Comparison of ENCODE assay signal across 21 cellular contexts in the genomic region with DNA sequence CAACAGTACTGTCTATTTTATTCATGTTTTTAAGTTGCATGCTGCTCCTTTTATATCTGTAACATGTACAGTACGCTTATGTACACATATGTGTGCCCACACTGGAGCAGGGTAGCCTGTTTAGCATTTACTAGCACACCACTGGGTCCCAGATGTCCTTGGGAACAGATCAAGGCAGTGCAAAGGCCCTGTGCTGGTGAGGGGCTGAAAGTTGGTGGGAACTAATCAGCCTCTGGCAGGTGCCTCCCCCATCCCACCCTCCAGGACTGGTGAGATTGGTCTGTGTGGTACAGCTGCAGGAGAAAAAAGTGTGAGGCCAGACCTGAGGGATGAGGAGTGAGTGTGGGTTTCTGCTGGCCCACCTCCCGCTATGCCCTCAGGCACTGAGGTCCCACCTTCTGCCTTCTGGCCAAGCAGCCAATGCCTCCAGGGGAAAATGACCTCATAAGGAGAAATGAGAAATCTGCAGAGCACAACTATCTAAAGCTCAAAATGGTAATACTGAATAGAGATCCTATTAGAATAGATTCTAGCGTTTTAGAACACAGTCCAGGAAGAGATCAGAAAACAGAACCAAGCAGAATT. TPM values are rescaled to one million over a fixed set of nuclear protein-coding genes. Genes with fewer than 3 reads are reported as not detected.
DNase-seq lines count a peak whose midpoint lies in the region; ATAC-seq, FAIRE-seq and TF ChIP-seq lines count a peak whose summit lies in the region.
"Had no signal": no experiment of that assay in that cellular context is flagged by ENCODE, and none has a peak within 500 bp of the region (broad histone marks: within the 10 kb centered on the region; RNA-seq: fewer than 3 reads in every experiment).

No MANE protein-coding gene starts in this region.

- H2AK9ac ChIP-seq in IMR-90 (replicated peaks; ENCODE audit: low read depth, low read length, poor library complexity) = no peak overlapping the region

- TF ChIP-seq CTCF in IMR-90 (conservative IDR thresholded peaks at IDR 0.05; ENCODE audit: low read depth, low read length) = no peak

- H3K4me1 ChIP-seq in IMR-90 (ENCODE audit: control insufficient read depth, insufficient read depth, low read length) = peaks cover 23% of the 10 kb centered on the region

- no peak for TF ChIP-seq POLR2A in IMR-90 (IDR thresholded peaks at IDR 0.05; ENCODE audit: low read depth, low read length)
- no peak for TF ChIP-seq POLR2A in GM12891 (IDR thresholded peaks at IDR 0.05; ENCODE audit: low read depth, low read length)
- TF ChIP-seq POLR2A in erythroblast (IDR thresholded peaks at IDR 0.05; ENCODE audit: low read length) = no peak

- H3K27ac Mint-ChIP-seq in activated T-cell treated with anti-CD3 and anti-CD28 coated beads, Interleukin-2, amount 50 U/mL, for 24 hours = peak overlapping the region; percentile 82
- H3K27ac Mint-ChIP-seq in stimulated activated naive CD8-positive, alpha-beta T cell treated with anti-CD3 and anti-CD28 coated beads, Interleukin-15, amount 100 ng/mL, for 72 hours = no peak overlapping the region
- H3K27ac Mint-ChIP-seq in activated CD8-positive, alpha-beta T cell treated with anti-CD3 and anti-CD28 coated beads, Interleukin-2, amount 10 ng/mL, durations not matched to agents 7 days and 5 days = no peak overlapping the region
- H3K27ac Mint-ChIP-seq: memory B cell, nephron, progenitor cell of endocrine pancreas had no signal

- H3K36me3 Mint-ChIP-seq in activated T-cell treated with anti-CD3 and anti-CD28 coated beads, Interleukin-2, amount 50 U/mL, for 24 hours (ENCODE audit: low read depth) = peaks cover 1% of the 10 kb centered on the region
- H3K36me3 Mint-ChIP-seq in activated CD8-positive, alpha-beta T cell treated with anti-CD3 and anti-CD28 coated beads, Interleukin-2, amount 10 ng/mL, durations not matched to agents 7 days and 5 days (ENCODE audit: low read depth) = peaks cover 2% of the 10 kb centered on the region
- H3K36me3 Mint-ChIP-seq: brain, memory B cell had no signal

- WGBS in IMR-90 (ENCODE audit: extremely low coverage in 2 of 2, insufficient read length in 1 of 2), 2 experiments = no CpG with 5 or more reads among the region's 3 CpGs

- H4K5ac ChIP-seq in IMR-90 (ENCODE audit: low read depth, low read length) = no peak overlapping the region

- peaks cover 15% of the 10 kb centered on the region for H3K27me3 Mint-ChIP-seq in activated T-cell treated with anti-CD3 and anti-CD28 coated beads, Interleukin-2, amount 50 U/mL, for 24 hours
- H3K27me3 Mint-ChIP-seq in stimulated activated naive CD8-positive, alpha-beta T cell treated with anti-CD3 and anti-CD28 coated beads, Interleukin-15, amount 100 ng/mL, for 72 hours = peaks cover 13% of the 10 kb centered on the region
- peaks cover 17% of the 10 kb centered on the region for H3K27me3 Mint-ChIP-seq in activated CD8-positive, alpha-beta T cell treated with anti-CD3 and anti-CD28 coated beads, Interleukin-2, amount 10 ng/mL, durations not matched to agents 7 days and 5 days (ENCODE audit: low read depth)
- H3K27me3 Mint-ChIP-seq: progenitor cell of endocrine pancreas had no signal

- H2BK20ac ChIP-seq in IMR-90 (ENCODE audit: low read depth, low read length) = no peak overlapping the region

- H3K79me1 ChIP-seq in IMR-90 (ENCODE audit: low read depth in 1 of 2, low read length in 2 of 2) = 0 out of 4 replicates have a peak, but pooled peaks cover 0 to 8% of the 10 kb centered on the region in 2 experiments

- H3K4ac ChIP-seq in IMR-90 (ENCODE audit: low read depth, low read length) = peak overlapping the region; percentile 2

- H3K23ac ChIP-seq in IMR-90 (ENCODE audit: low read depth, low read length) = no peak overlapping the region

- no peak for ATAC-seq in IMR-90 (ENCODE audit: low read depth)
- peak; percentile 11 for ATAC-seq in esophagus mucosa
- ATAC-seq in stimulated activated naive CD8-positive, alpha-beta T cell treated with anti-CD3 and anti-CD28 coated beads, Interleukin-15, amount 100 ng/mL, for 72 hours = peak; percentile 1
- ATAC-seq in activated CD8-positive, alpha-beta T cell treated with anti-CD3 and anti-CD28 coated beads, Interleukin-2, amount 10 ng/mL, durations not matched to agents 7 days and 5 days = no peak

- H4K20me1 ChIP-seq in IMR-90 (ENCODE audit: insufficient read depth, low read length) = peaks cover 41% of the 10 kb centered on the region

- FAIRE-seq in GM12891 (lab: Jason Lieb, UNC) = no peak
- FAIRE-seq: endometrium had no signal

- peak overlapping the region in 1 of 2 experiments; percentile 10; a peak in 1 of 4 replicates for H4K8ac ChIP-seq in IMR-90 (ENCODE audit: low read depth in 2 of 2, low read length in 2 of 2)

- POLR2A ChIA-PET in IMR-90 (lab: Charles Lee; ENCODE audit: unreplicated experiment) = no interaction called here
- POLR2A ChIA-PET in activated CD8-positive, alpha-beta T cell treated with anti-CD3 and anti-CD28 coated beads, Interleukin-2, amount 10 ng/mL, durations not matched to agents 7 days and 5 days (lab: Charles Lee) = no interaction called here

- H2BK120ac ChIP-seq in IMR-90 (ENCODE audit: low read depth, low read length) = no peak overlapping the region

- no peak overlapping the region for H2BK5ac ChIP-seq in IMR-90 (ENCODE audit: low read depth, low read length, poor library complexity, severe bottlenecking)

- H3K9me3 Mint-ChIP-seq in activated T-cell treated with anti-CD3 and anti-CD28 coated beads, Interleukin-2, amount 50 U/mL, for 24 hours = no peaks in the 10 kb centered on the region
- no peaks in the 10 kb centered on the region for H3K9me3 Mint-ChIP-seq in stimulated activated naive CD8-positive, alpha-beta T cell treated with anti-CD3 and anti-CD28 coated beads, Interleukin-15, amount 100 ng/mL, for 72 hours
- H3K9me3 Mint-ChIP-seq in activated CD8-positive, alpha-beta T cell treated with anti-CD3 and anti-CD28 coated beads, Interleukin-2, amount 10 ng/mL, durations not matched to agents 7 days and 5 days (ENCODE audit: insufficient read depth) = no peaks in the 10 kb centered on the region
- H3K9me3 Mint-ChIP-seq: activated CD4-positive, alpha-beta T cell treated with anti-CD3 and anti-CD28 coated beads, Interleukin-2, amount 10 ng/mL, durations not matched to agents 7 days and 5 days; brain; memory B cell; nephron had no signal

- H3K56ac ChIP-seq in IMR-90 (ENCODE audit: extremely low read depth, insufficient read depth, low read length) = no peak overlapping the region

- no peak overlapping the region for H2BK15ac ChIP-seq in IMR-90 (ENCODE audit: low read depth, low read length)

- no peak overlapping the region for H3K4me3 ChIP-seq in IMR-90 (ENCODE audit: insufficient read depth, low read depth, low read length)
- H3K4me3 ChIP-seq: coronary artery, skin epidermis had no signal

- CTCF ChIA-PET in IMR-90 (lab: Yijun Ruan, JAX) = interaction anchor here (0.6 kb wide), 1 partner anchor 87 kb away, joined by 4 read pairs; no protein-coding TSS in a partner anchor
- CTCF ChIA-PET in activated CD8-positive, alpha-beta T cell treated with anti-CD3 and anti-CD28 coated beads, Interleukin-2, amount 10 ng/mL, durations not matched to agents 7 days and 5 days (lab: Charles Lee) = interaction anchor here (0.8 to 1.1 kb wide), 2 partner anchors 21 to 89 kb away, joined by 3 to 5 read pairs; no protein-coding TSS in a partner anchor

- H3K9me3 ChIP-seq in IMR-90 (ENCODE audit: control insufficient read depth, insufficient read depth, low read length) = no peaks in the 10 kb centered on the region

- H3K18ac ChIP-seq in IMR-90 (ENCODE audit: low read depth, low read length) = no peak overlapping the region; the same call in 1 of the 2 replicates

- no peak overlapping the region for H3K9ac ChIP-seq in IMR-90 (ENCODE audit: low read depth, low read length)
- H3K9ac ChIP-seq: KMS-11 had no signal

- peaks cover 43% of the 10 kb centered on the region for H3K4me1 Mint-ChIP-seq in activated T-cell treated with anti-CD3 and anti-CD28 coated beads, Interleukin-2, amount 50 U/mL, for 24 hours (ENCODE audit: low read depth)
- H3K4me1 Mint-ChIP-seq in stimulated activated naive CD8-positive, alpha-beta T cell treated with anti-CD3 and anti-CD28 coated beads, Interleukin-15, amount 100 ng/mL, for 72 hours = peaks cover 38% of the 10 kb centered on the region
- peaks cover 42% of the 10 kb centered on the region for H3K4me1 Mint-ChIP-seq in activated CD8-positive, alpha-beta T cell treated with anti-CD3 and anti-CD28 coated beads, Interleukin-2, amount 10 ng/mL, durations not matched to agents 7 days and 5 days (ENCODE audit: low read depth)
- H3K4me1 Mint-ChIP-seq: nephron had no signal

- peaks cover 10% of the 10 kb centered on the region for H3K36me3 ChIP-seq in IMR-90 (ENCODE audit: control insufficient read depth, insufficient read depth, low read length)

- no peak overlapping the region for H4K91ac ChIP-seq in IMR-90 (ENCODE audit: insufficient read depth, low read depth, low read length)

- TF ChIP-seq RAD21 in IMR-90 (IDR thresholded peaks at IDR 0.05; ENCODE audit: low read length) = no peak

- H3K27me3 ChIP-seq in IMR-90 (ENCODE audit: control insufficient read depth, insufficient read depth, low read length) = peaks cover 2% of the 10 kb centered on the region

- 0 out of 2 replicates have a peak overlapping the region, but pooled peaks have one; percentile 1 for H3K27ac ChIP-seq in IMR-90 (ENCODE audit: insufficient read depth, low read length)
- H3K27ac ChIP-seq: KMS-11, RWPE1 had no signal

- H3K14ac ChIP-seq in IMR-90 (replicated peaks; ENCODE audit: low read depth, low read length) = no peak overlapping the region

- dilution Hi-C loops in IMR-90 (cut with HindIII; ENCODE audit: low sequenced_read_pairs, unreplicated experiment) = no loop called here

- no peak overlapping the region for H3K4me2 ChIP-seq in IMR-90 (ENCODE audit: low read depth, low read length)
- H3K4me2 ChIP-seq: KMS-11 had no signal

- BruUV-seq in IMR-90 (replicated peaks; lab: Mats Ljungman, UMichigan) = no TSS peak

- peak overlapping the region; percentile 12; the same call in 1 of the 2 replicates for H2AK5ac ChIP-seq in IMR-90 (ENCODE audit: low read depth, low read length)

- DNase-seq in activated T-cell treated with anti-CD3 and anti-CD28 coated beads, Interleukin-2, amount 50 U/mL, for 24 hours = no peak
- no peak for DNase-seq in activated T-cell treated with anti-CD3 and anti-CD28 coated beads, Interleukin-2, amount 50 U/mL, for 48 hours
- DNase-seq in IMR-90 (peak; percentile 6), GM12891 (ENCODE audit: insufficient read length, low spot score) (no peak), erythroblast (lab: John Stamatoyannopoulos, UW) (no peak)
- DNase-seq in stimulated activated naive CD8-positive, alpha-beta T cell treated with anti-CD3 and anti-CD28 coated beads, Interleukin-15, amount 100 ng/mL, for 72 hours = no peak
- DNase-seq in activated CD8-positive, alpha-beta T cell treated with anti-CD3 and anti-CD28 coated beads, Interleukin-2, amount 10 ng/mL, durations not matched to agents 7 days and 5 days = no peak
- DNase-seq: DMS79, NCI-H1930, NCI-H446 had no signal

- intact Hi-C loops in IMR-90 (cut with micrococcal nuclease) = loop anchor here (2.0 to 5.0 kb wide), 2 partner anchors 20 to 86 kb away; no protein-coding TSS in a partner anchor

- no peak overlapping the region for H2AFZ ChIP-seq in IMR-90 (replicated peaks; ENCODE audit: low read length, poor library complexity)

- in situ Hi-C loops in IMR-90 (cut with MboI; ENCODE audit: low sequenced_read_pairs) = no loop called here

- no peak overlapping the region for H3K4me3 Mint-ChIP-seq in activated T-cell treated with anti-CD3 and anti-CD28 coated beads, Interleukin-2, amount 50 U/mL, for 24 hours
- H3K4me3 Mint-ChIP-seq in stimulated activated naive CD8-positive, alpha-beta T cell treated with anti-CD3 and anti-CD28 coated beads, Interleukin-15, amount 100 ng/mL, for 72 hours = no peak overlapping the region
- no peak overlapping the region for H3K4me3 Mint-ChIP-seq in activated CD8-positive, alpha-beta T cell treated with anti-CD3 and anti-CD28 coated beads, Interleukin-2, amount 10 ng/mL, durations not matched to agents 7 days and 5 days
- H3K4me3 Mint-ChIP-seq: activated CD4-positive, alpha-beta T cell treated with anti-CD3 and anti-CD28 coated beads, Interleukin-2, amount 10 ng/mL, durations not matched to agents 7 days and 5 days; brain; memory B cell; nephron had no signal

- H3K9me1 ChIP-seq in IMR-90 (ENCODE audit: insufficient read depth, low read length) = peaks cover 23% of the 10 kb centered on the region

RNA-seq across cellular contexts. Expression of a gene that starts 58.9 kb away (rescaled TPM):
- 18.8 and 23.9 TPM in 2 replicates for total RNA-seq in IMR-90 (2012; rRNA removed)
- 58.5 and 59.3 TPM in 2 replicates for polyA plus RNA-seq in IMR-90 (2012; rRNA removed)
- polyA plus RNA-seq in IMR-90 (2012; cell fraction: cytosol; rRNA removed) = 46.5 and 53.6 TPM in 2 replicates
- polyA plus RNA-seq in IMR-90 (2012; cell fraction: nucleus; rRNA removed; ENCODE audit: low replicate concordance) = 236 and 251 TPM in 2 replicates
- 6.2 TPM for total RNA-seq in esophagus mucosa
- 10 to 100 TPM; 13.6 to 16.0 TPM for total RNA-seq in activated CD8-positive, alpha-beta T cell treated with anti-CD3 and anti-CD28 coated beads, Interleukin-2, amount 10 ng/mL, durations not matched to agents 7 days and 5 days
- polyA plus RNA-seq in GM12891 (2012; ENCODE audit: low read depth, missing spikeins) = 8.8 TPM

Comparison
In these comparisons a context has a peak if more than half of its experiments do, and no peak if none do; other contexts are left out.
1. ATAC-seq: peak in esophagus mucosa (single experiment) and stimulated activated naive CD8-positive, alpha-beta T cell treated with anti-CD3 and anti-CD28 coated beads, Interleukin-15, amount 100 ng/mL, for 72 hours (single experiment); none in IMR-90 (single experiment) and activated CD8-positive, alpha-beta T cell treated with anti-CD3 and anti-CD28 coated beads, Interleukin-2, amount 10 ng/mL, durations not matched to agents 7 days and 5 days (single experiment).